In genomic region chr5:34001231-34001935, GRCh38 we compare ENCODE assay signal across 10 cellular contexts. TPM values are rescaled to one million over a fixed set of nuclear protein-coding genes. Genes with fewer than 3 reads are reported as not detected.
DNase-seq lines count a peak whose midpoint lies in the region; ATAC-seq and TF ChIP-seq lines count a peak whose summit lies in the region.
"Had no signal": no experiment of that assay in that cellular context is flagged by ENCODE, and none has a peak within 500 bp of the region (broad histone marks: within the 10 kb centered on the region; RNA-seq: fewer than 3 reads in every experiment).

No MANE protein-coding gene starts in this region.

- H3K27me3 ChIP-seq in right cardiac atrium (ENCODE audit: control insufficient read depth, insufficient read depth), result no peaks in the 10 kb centered on the region
- H3K27me3 ChIP-seq in upper lobe of right lung, result no peaks in the 10 kb centered on the region

- DNase-seq in right cardiac atrium (peak in 1 of 3 donors; percentile 40), left ventricle myocardium superior (no peak), SKM-1 (lab: John Stamatoyannopoulos, UW; ENCODE audit: unreplicated experiment) (peak; percentile 43), islet precursor cell (peak; percentile 59), upper lobe of right lung (peak; percentile 66), UCSD-AML1 (lab: John Stamatoyannopoulos, UW; ENCODE audit: unreplicated experiment) (no peak)

- peaks cover 6% of the 10 kb centered on the region for H3K4me1 ChIP-seq in right cardiac atrium (ENCODE audit: control insufficient read depth, insufficient read depth, low read length)
- H3K4me1 ChIP-seq in upper lobe of right lung, result peaks cover 10% of the 10 kb centered on the region
- H3K4me1 ChIP-seq: parathyroid adenoma had no signal

- intact Hi-C loops in right cardiac atrium (cut with DNase I) (no loop called here), left ventricle myocardium superior (cut with micrococcal nuclease) (no loop called here), upper lobe of right lung (cut with DNase I) (no loop called here)

- 66% methylated on average over 10 of the region's 10 CpGs for WGBS in right cardiac atrium

- ATAC-seq in right cardiac atrium, result no peak
- ATAC-seq in left ventricle myocardium superior, result no peak
- peak; percentile 90 for ATAC-seq in upper lobe of right lung
- ATAC-seq in GM19328 (IDR thresholded peaks at IDR 0.05; ENCODE audit: unreplicated experiment), result no peak
- no peak for ATAC-seq in GM18519 (IDR thresholded peaks at IDR 0.05; ENCODE audit: low FRiP score, unreplicated experiment)

- H3K4me3 ChIP-seq in right cardiac atrium (ENCODE audit: low read length), result no peak overlapping the region
- no peak overlapping the region for H3K4me3 ChIP-seq in upper lobe of right lung

- no peak for TF ChIP-seq CTCF in upper lobe of right lung (IDR thresholded peaks at IDR 0.05)

- H3K36me3 ChIP-seq in upper lobe of right lung, result peaks cover 26% of the 10 kb centered on the region

- peak overlapping the region; percentile 17 for H3K27ac ChIP-seq in right cardiac atrium (ENCODE audit: low read length)
- peak overlapping the region; percentile 60 for H3K27ac ChIP-seq in upper lobe of right lung
- H3K27ac ChIP-seq: parathyroid adenoma had no signal

- peaks cover 2% of the 10 kb centered on the region for H3K9me3 ChIP-seq in right cardiac atrium (ENCODE audit: control insufficient read depth, low read length)
- H3K9me3 ChIP-seq in upper lobe of right lung, result no peaks in the 10 kb centered on the region

RNA-seq across cellular contexts. Expression of gene AMACR, which starts 6.5 kb away (rescaled TPM):
- total RNA-seq in right cardiac atrium (10 to 100 TPM in 3 of 4 donors, 1 to 10 TPM in 1; 6.2 to 19.1 (median 11.1) TPM), left ventricle myocardium superior (6.5 TPM), upper lobe of right lung (9.1 TPM)
- 14.6 TPM for polyA plus RNA-seq in right cardiac atrium

RNA-seq across cellular contexts. Expression of gene SLC45A2, which starts 16.9 kb away (rescaled TPM):
- total RNA-seq in right cardiac atrium, result under 1 TPM in 1 of 4 donors, not detected in 3; 0.32 TPM
- polyA plus RNA-seq in right cardiac atrium, result 0.70 TPM
- not detected for total RNA-seq in left ventricle myocardium superior
- total RNA-seq in upper lobe of right lung, result not detected
- total RNA-seq: endothelial cell of umbilical vein had no signal
- polyA plus RNA-seq: endothelial cell of umbilical vein had no signal

RNA-seq across cellular contexts. Expression of gene C1QTNF3, which starts 41.6 kb away (rescaled TPM):
- total RNA-seq in right cardiac atrium, result 1 to 10 TPM; 1.5 to 3.3 (median 2.3) TPM
- 4.3 TPM for polyA plus RNA-seq in right cardiac atrium
- total RNA-seq in left ventricle myocardium superior, result 1.1 TPM
- total RNA-seq in upper lobe of right lung, result 4.5 TPM

Comparison
In these comparisons a context has a peak if more than half of its experiments do, and no peak if none do; other contexts are left out.
1. DNase-seq: peak in SKM-1 (single experiment), islet precursor cell (single experiment) and upper lobe of right lung (single experiment); none in left ventricle myocardium superior (single experiment) and UCSD-AML1 (single experiment).